Comparison of ENCODE assay signal across 7 cellular contexts in genomic region chr15:73081321-73081958, GRCh38. TPM values are rescaled to one million over a fixed set of nuclear protein-coding genes. Genes with fewer than 3 reads are reported as not detected.
DNase-seq lines count a peak whose midpoint lies in the region; TF ChIP-seq lines count a peak whose summit lies in the region.

No MANE protein-coding gene starts in this region.

- no peaks in the 10 kb centered on the region for H3K79me2 ChIP-seq in DOHH2 (ENCODE audit: control insufficient read depth, low read length)

- H3K36me3 ChIP-seq in DOHH2 (ENCODE audit: control insufficient read depth, low read length) (no peaks in the 10 kb centered on the region), esophagus muscularis mucosa (no peaks in the 10 kb centered on the region)

- TF ChIP-seq POLR2A in esophagus muscularis mucosa (IDR thresholded peaks at IDR 0.05; ENCODE audit: low read depth) = no peak

- no peak for TF ChIP-seq EP300 in esophagus muscularis mucosa (IDR thresholded peaks at IDR 0.05)

- 30% methylated on average over 3 of the region's 3 CpGs for WGBS in esophagus muscularis mucosa

- intact Hi-C loops in esophagus muscularis mucosa (cut with DNase I) = loop anchor here (2.0 to 5.0 kb wide), 2 partner anchors 285 to 299 kb away; partner anchors contain the start of gene ADPGK

- H3K27me3 Mint-ChIP-seq in neural crest cell (ENCODE audit: low read depth) = no peaks in the 10 kb centered on the region

- DNase-seq in HS-5 (ENCODE audit: low read depth) (peak; percentile 36), RPMI7951 (ENCODE audit: low read depth) (peak; percentile 63), esophagus muscularis mucosa (ENCODE audit: extremely low spot score) (no peak), neural crest cell (ENCODE audit: low read depth, low spot score) (peak; percentile 1), COLO668 (lab: John Stamatoyannopoulos, UW; ENCODE audit: unreplicated experiment) (no peak), GM19238 (ENCODE audit: insufficient read length, low spot score) (no peak)

- no peaks in the 10 kb centered on the region for H3F3A ChIP-seq in DOHH2 (ENCODE audit: control insufficient read depth, insufficient read depth)

- H3K9me2 ChIP-seq in DOHH2 (replicated peaks; ENCODE audit: control insufficient read depth, low read length) = no peaks in the 10 kb centered on the region

- H4K20me1 ChIP-seq in DOHH2 (ENCODE audit: control insufficient read depth, insufficient read depth, low read depth, low read length) = no peaks in the 10 kb centered on the region

- H3K4me2 ChIP-seq in DOHH2 (ENCODE audit: low read length) = no peak overlapping the region

- TF ChIP-seq CTCF in DOHH2 (IDR thresholded peaks at IDR 0.05; ENCODE audit: low read depth, low read length, poor library complexity, severe bottlenecking) (peak; percentile 52), esophagus muscularis mucosa (IDR thresholded peaks at IDR 0.05) (peak; percentile 61 to 84 (median 74)), neural crest cell (conservative IDR thresholded peaks at IDR 0.05) (peak; percentile 85)

- peaks cover 2% of the 10 kb centered on the region; the same call in 1 of the 2 replicates for H3K27me3 ChIP-seq in DOHH2 (ENCODE audit: control insufficient read depth, low read length)
- no peaks in the 10 kb centered on the region for H3K27me3 ChIP-seq in esophagus muscularis mucosa

- H3K4me1 ChIP-seq in DOHH2 (ENCODE audit: control insufficient read depth, low read length) (peaks cover 4% of the 10 kb centered on the region; the same call in 1 of the 2 replicates), esophagus muscularis mucosa (peaks cover 8 to 48% (median 47%) of the 10 kb centered on the region in 4 donors)

- H3K36me3 Mint-ChIP-seq in neural crest cell (ENCODE audit: low read depth) = no peaks in the 10 kb centered on the region

- H3K4me3 ChIP-seq in DOHH2 (ENCODE audit: low read length) (no peak overlapping the region), esophagus muscularis mucosa (no peak overlapping the region)

- no peaks in the 10 kb centered on the region for H3K9me3 ChIP-seq in DOHH2 (ENCODE audit: control insufficient read depth, insufficient read depth, low read length)
- H3K9me3 ChIP-seq in esophagus muscularis mucosa = no peaks in the 10 kb centered on the region

- H3K4me3 Mint-ChIP-seq in neural crest cell = no peak overlapping the region

- H3K27ac ChIP-seq in DOHH2 (ENCODE audit: low read depth, low read length) (no peak overlapping the region), esophagus muscularis mucosa (replicated peaks in 1 of 4) (no peak overlapping the region)

- no peak overlapping the region for H3K27ac Mint-ChIP-seq in neural crest cell (ENCODE audit: unreplicated experiment)

- H3K9me3 Mint-ChIP-seq in neural crest cell = no peaks in the 10 kb centered on the region

- peaks cover 15% of the 10 kb centered on the region for H3K4me1 Mint-ChIP-seq in neural crest cell

RNA-seq across cellular contexts. Expression of gene NEO1, which starts 29.2 kb away (rescaled TPM):
- 4.1 TPM in 2 replicates for total RNA-seq in RPMI7951 (2014; rRNA removed; shearing (Covaris generic))
- total RNA-seq in esophagus muscularis mucosa (10 to 100 TPM; 38.2 to 61.2 (median 53.5) TPM), neural crest cell (75.6 and 80.1 TPM in 2 replicates)

Comparison
In these comparisons a context has a peak if more than half of its experiments do, and no peak if none do; other contexts are left out.
1. DNase-seq: peak in HS-5 (single experiment), RPMI7951 (single experiment) and neural crest cell (single experiment); none in esophagus muscularis mucosa (single experiment), COLO668 (single experiment) and GM19238 (single experiment).
2. Peak in every context shown above with its lines, with median percentiles within 50 percentile points of each other: CTCF ChIP-seq.